Comparison of ENCODE assay signal across 16 cellular contexts in genomic region chr17:45338996-45339535, GRCh38.
"Had no signal": no experiment of that assay in that cellular context is flagged by ENCODE, and none has a peak within 500 bp of the region (broad histone marks: within the 10 kb centered on the region; RNA-seq: fewer than 3 reads in every experiment).

No MANE protein-coding gene starts in this region.

- H3K27me3 ChIP-seq: neural progenitor cell, pancreas had no signal

- H3K4me3 ChIP-seq: neural progenitor cell, pancreas, smooth muscle cell had no signal

- ATAC-seq: effector memory CD8-positive, alpha-beta T cell; left lobe of liver; pancreas; stimulated activated effector memory CD8-positive, alpha-beta T cell treated with anti-CD3 and anti-CD28 coated beads, Interleukin-12 subunit alpha, Interleukin-12 subunit beta, amount 100 ng/mL, for 72 hours; T-helper 17 cell; WTC11 had no signal

- H3K27me3 Mint-ChIP-seq: activated naive CD4-positive, alpha-beta T cell treated with anti-CD3 and anti-CD28 coated beads, Interleukin-2, amount 50 U/mL, for 24 hours had no signal

- H3K9me3 Mint-ChIP-seq: activated naive CD4-positive, alpha-beta T cell treated with anti-CD3 and anti-CD28 coated beads, Interleukin-2, amount 50 U/mL, for 24 hours; effector memory CD8-positive, alpha-beta T cell; mesothelial cell of epicardium; neural progenitor cell; stimulated activated effector memory CD8-positive, alpha-beta T cell treated with anti-CD3 and anti-CD28 coated beads, Interleukin-12 subunit alpha, Interleukin-12 subunit beta, amount 100 ng/mL, for 72 hours; WTC11 had no signal

- H3K36me3 ChIP-seq: neural progenitor cell, pancreas had no signal

- DNase-seq: activated CD4-positive, alpha-beta T cell treated with anti-CD3 and anti-CD28 coated beads for 48 hours; activated effector memory CD4-positive, alpha-beta T cell treated with Interleukin-2 at 50 U/mL for 16 hours; activated T-cell treated with anti-CD3 and anti-CD28 coated beads, Interleukin-2, amount 50 U/mL, for 1 hour; central memory CD4-positive, alpha-beta T cell; effector memory CD8-positive, alpha-beta T cell; erythroblast; retina; T-helper 17 cell had no signal

- H3K9me3 ChIP-seq: pancreas had no signal

- H3K4me1 Mint-ChIP-seq: activated naive CD4-positive, alpha-beta T cell treated with anti-CD3 and anti-CD28 coated beads, Interleukin-2, amount 50 U/mL, for 24 hours; T-helper 17 cell had no signal

- H3K36me3 Mint-ChIP-seq: activated naive CD4-positive, alpha-beta T cell treated with anti-CD3 and anti-CD28 coated beads, Interleukin-2, amount 50 U/mL, for 24 hours; mesothelial cell of epicardium; neural progenitor cell; stimulated activated effector memory CD8-positive, alpha-beta T cell treated with anti-CD3 and anti-CD28 coated beads, Interleukin-12 subunit alpha, Interleukin-12 subunit beta, amount 100 ng/mL, for 72 hours; WTC11 had no signal

- H3K27ac Mint-ChIP-seq: activated naive CD4-positive, alpha-beta T cell treated with anti-CD3 and anti-CD28 coated beads, Interleukin-2, amount 50 U/mL, for 24 hours; mesothelial cell of epicardium; stimulated activated effector memory CD8-positive, alpha-beta T cell treated with anti-CD3 and anti-CD28 coated beads, Interleukin-12 subunit alpha, Interleukin-12 subunit beta, amount 100 ng/mL, for 72 hours; T-helper 17 cell; WTC11 had no signal

- H3K4me3 Mint-ChIP-seq: activated naive CD4-positive, alpha-beta T cell treated with anti-CD3 and anti-CD28 coated beads, Interleukin-2, amount 50 U/mL, for 24 hours; effector memory CD8-positive, alpha-beta T cell; mesothelial cell of epicardium; neural progenitor cell; stimulated activated effector memory CD8-positive, alpha-beta T cell treated with anti-CD3 and anti-CD28 coated beads, Interleukin-12 subunit alpha, Interleukin-12 subunit beta, amount 100 ng/mL, for 72 hours; T-helper 17 cell; WTC11 had no signal

- H3K4me1 ChIP-seq: pancreas had no signal

- H3K27ac ChIP-seq: neural progenitor cell, pancreas had no signal
